In genomic region chr9:4828776-4829175, GRCh38 we compare ENCODE assay signal across 18 cellular contexts. TPM values are rescaled to one million over a fixed set of nuclear protein-coding genes. Genes with fewer than 3 reads are reported as not detected.
DNase-seq lines count a peak whose midpoint lies in the region; ATAC-seq, FAIRE-seq and TF ChIP-seq lines count a peak whose summit lies in the region.
"Had no signal": no experiment of that assay in that cellular context is flagged by ENCODE, and none has a peak within 500 bp of the region (broad histone marks: within the 10 kb centered on the region; RNA-seq: fewer than 3 reads in every experiment).

No MANE protein-coding gene starts in this region.

- TF ChIP-seq CTCF in LNCaP clone FGC (IDR thresholded peaks at IDR 0.05; ENCODE audit: control insufficient read depth, extremely low read depth, insufficient read depth) (no peak), GM12878 (IDR thresholded peaks at IDR 0.05 in 2 of 3, conservative IDR thresholded peaks at IDR 0.05 in 1 of 3; ENCODE audit: control insufficient read depth in 2 of 3, extremely low read depth in 1 of 3, insufficient read depth in 1 of 3, low read depth in 3 of 3, low read length in 3 of 3) (no peak), left lung (IDR thresholded peaks at IDR 0.05) (no peak)

- DNase-seq in D341Med (ENCODE audit: low spot score) = peak; percentile 44
- DNase-seq in LNCaP clone FGC (ENCODE audit: low read depth) = peak; percentile 21
- DNase-seq in GM12878 (ENCODE audit: low read depth, low spot score) = no peak
- DNase-seq in kidney tubule cell (ENCODE audit: low spot score) = peak; percentile 23
- DNase-seq in retina = no peak
- no peak for DNase-seq in superior temporal gyrus (ENCODE audit: extremely low spot score)
- DNase-seq in natural killer cell treated with Interleukin-12 subunit alpha and Interleukin-12 subunit beta and Interleukin-15 and Interleukin-18, amount 100 ng/mL, for 72 hours (ENCODE audit: low spot score) = no peak
- DNase-seq in left lung = no peak
- DNase-seq: activated CD4-positive, alpha-beta T cell treated with anti-CD3 and anti-CD28 coated beads, Interleukin-2, amount 10 ng/mL, durations not matched to agents 24 days and 14 days; NCI-H2081; SW 1271 had no signal

- no peak for TF ChIP-seq EP300 in GM12878 (IDR thresholded peaks at IDR 0.05; ENCODE audit: borderline replicate concordance in 1 of 2, control insufficient read depth in 1 of 2, low read depth in 2 of 2, low read length in 2 of 2)

- BruUV-seq in GM12878 (replicated peaks; lab: Mats Ljungman, UMichigan) = TSS peak; percentile 33

- no peak overlapping the region for H2AFZ ChIP-seq in GM12878 (ENCODE audit: control insufficient read depth, low read depth, low read length)

- ATAC-seq in GM12878 (no peak), left lung (no peak)
- no peak for ATAC-seq in natural killer cell treated with Interleukin-12 subunit alpha and Interleukin-12 subunit beta and Interleukin-15 and Interleukin-18, amount 100 ng/mL, for 72 hours

- no peak overlapping the region for H3K9ac ChIP-seq in GM12878 (ENCODE audit: control insufficient read depth, insufficient read depth, low read length)

- no peaks in the 10 kb centered on the region for H4K20me1 ChIP-seq in GM12878 (ENCODE audit: control insufficient read depth, insufficient read depth)

- RAD21 ChIA-PET in GM12878 (lab: Charles Lee; ENCODE audit: unreplicated experiment) = interaction anchor here (1.1 kb wide), 1 partner anchor 96 kb away, joined by 3 read pairs; no protein-coding TSS in a partner anchor

- H3K36me3 Mint-ChIP-seq in natural killer cell treated with Interleukin-12 subunit alpha and Interleukin-12 subunit beta and Interleukin-15 and Interleukin-18, amount 100 ng/mL, for 72 hours = peaks cover 7% of the 10 kb centered on the region

- in situ Hi-C loops in GM12878 (cut with MboI) = no loop called here

- H3K9me3 ChIP-seq in GM12878 (replicated peaks; ENCODE audit: control insufficient read depth, insufficient read depth, low read length) (no peaks in the 10 kb centered on the region), left lung (no peaks in the 10 kb centered on the region)
- H3K9me3 ChIP-seq: right atrium auricular region, suprapubic skin had no signal

- no peak overlapping the region for H3K4me3 Mint-ChIP-seq in natural killer cell treated with Interleukin-12 subunit alpha and Interleukin-12 subunit beta and Interleukin-15 and Interleukin-18, amount 100 ng/mL, for 72 hours
- H3K4me3 Mint-ChIP-seq: activated CD4-positive, alpha-beta T cell treated with anti-CD3 and anti-CD28 coated beads, Interleukin-2, amount 10 ng/mL, durations not matched to agents 24 days and 14 days; activated T-helper 1 cell treated with anti-CD3 and anti-CD28 coated beads, Interleukin-12 subunit alpha, Interleukin-12 subunit beta, Interleukin-2, Interleukin-4 antibody, amounts not matched to agents 30 ng/mL and 10 ng/mL and 1 ng/mL, durations not matched to agents 14 hours and 24 hours and 36 hours had no signal

- H3K4me3 ChIP-seq in LNCaP clone FGC (ENCODE audit: low read depth, low read length) (no peak overlapping the region), GM12878 (no peak overlapping the region), left lung (no peak overlapping the region)
- H3K4me3 ChIP-seq: right atrium auricular region, suprapubic skin had no signal

- no peak for TF ChIP-seq POLR2A in GM12878 (IDR thresholded peaks at IDR 0.05; ENCODE audit: low read depth, low read length)

- 96% methylated on average over 2 of the region's 2 CpGs for WGBS in GM12878 (ENCODE audit: insufficient coverage, insufficient replicate concordance, low lambda C conversion rate, missing lambda C conversion rate)

- no peak overlapping the region for H3K27ac ChIP-seq in GM12878 (ENCODE audit: control insufficient read depth, insufficient read depth)
- no peak overlapping the region for H3K27ac ChIP-seq in left lung
- H3K27ac ChIP-seq: C4-2B, epithelial cell of prostate, right atrium auricular region, suprapubic skin had no signal

- TF ChIP-seq RAD21 in GM12878 (IDR thresholded peaks at IDR 0.05; ENCODE audit: insufficient read depth, low read depth, low read length) = no peak

- no peak overlapping the region for H3K27ac Mint-ChIP-seq in natural killer cell treated with Interleukin-12 subunit alpha and Interleukin-12 subunit beta and Interleukin-15 and Interleukin-18, amount 100 ng/mL, for 72 hours
- H3K27ac Mint-ChIP-seq: activated CD4-positive, alpha-beta T cell treated with anti-CD3 and anti-CD28 coated beads, Interleukin-2, amount 10 ng/mL, durations not matched to agents 24 days and 14 days; activated T-helper 1 cell treated with anti-CD3 and anti-CD28 coated beads, Interleukin-12 subunit alpha, Interleukin-12 subunit beta, Interleukin-2, Interleukin-4 antibody, amounts not matched to agents 30 ng/mL and 10 ng/mL and 1 ng/mL, durations not matched to agents 14 hours and 24 hours and 36 hours had no signal

- no peaks in the 10 kb centered on the region for H3K4me1 ChIP-seq in GM12878 (ENCODE audit: control insufficient read depth, insufficient read depth, low read length)
- peaks cover 5 to 37% of the 10 kb centered on the region in 2 donors for H3K4me1 ChIP-seq in left lung
- H3K4me1 ChIP-seq: right atrium auricular region, suprapubic skin had no signal

- peaks cover 9 to 29% of the 10 kb centered on the region in 2 experiments for H3K36me3 ChIP-seq in GM12878 (ENCODE audit: control insufficient read depth in 2 of 2, insufficient read depth in 2 of 2, low read length in 1 of 2)
- H3K36me3 ChIP-seq in left lung = no peaks in the 10 kb centered on the region

- CTCF ChIA-PET in GM12878 (lab: Yijun Ruan, JAX) = interaction anchor here (0.8 to 2.4 kb wide), 3 partner anchors 9 to 30 kb away, joined by 3 to 16 read pairs (median 4); no protein-coding TSS in a partner anchor

- no peak overlapping the region for H3K4me2 ChIP-seq in GM12878 (ENCODE audit: control insufficient read depth, insufficient read depth)

- no peaks in the 10 kb centered on the region for H3K9me3 Mint-ChIP-seq in natural killer cell treated with Interleukin-12 subunit alpha and Interleukin-12 subunit beta and Interleukin-15 and Interleukin-18, amount 100 ng/mL, for 72 hours
- H3K9me3 Mint-ChIP-seq: activated T-helper 1 cell treated with anti-CD3 and anti-CD28 coated beads, Interleukin-12 subunit alpha, Interleukin-12 subunit beta, Interleukin-2, Interleukin-4 antibody, amounts not matched to agents 30 ng/mL and 10 ng/mL and 1 ng/mL, durations not matched to agents 14 hours and 24 hours and 36 hours had no signal

- POLR2A ChIA-PET in GM12878 (lab: Charles Lee) = no interaction called here

- FAIRE-seq in GM12878 (lab: Jason Lieb, UNC) = no peak
- FAIRE-seq: bronchial epithelial cell, islet of Langerhans had no signal

- peaks cover 0 to 11% of the 10 kb centered on the region in 2 donors for H3K4me1 Mint-ChIP-seq in natural killer cell treated with Interleukin-12 subunit alpha and Interleukin-12 subunit beta and Interleukin-15 and Interleukin-18, amount 100 ng/mL, for 72 hours (ENCODE audit: low read depth in 2 of 2)

- intact Hi-C loops in GM12878 (cut with micrococcal nuclease; ENCODE audit: unreplicated experiment) = no loop called here
- intact Hi-C loops in left lung (cut with DNase I) = no loop called here

- SMC1A ChIA-PET in GM12878 (lab: Charles Lee; ENCODE audit: uncharacterized antibody, unreplicated experiment) = interaction anchor here (0.7 to 3.9 kb wide), 5 partner anchors 10 to 54 kb away, joined by 3 to 18 read pairs (median 4); partner anchors contain the start of gene RCL1

- H3K79me2 ChIP-seq in GM12878 (ENCODE audit: control insufficient read depth, insufficient read depth, low read length) = peaks cover 20% of the 10 kb centered on the region

- H3K27me3 ChIP-seq in GM12878 (replicated peaks in 1 of 2; ENCODE audit: control insufficient read depth in 2 of 2, insufficient read depth in 2 of 2, low read length in 1 of 2) (no peaks in the 10 kb centered on the region), left lung (no peaks in the 10 kb centered on the region)
- H3K27me3 ChIP-seq: right atrium auricular region, suprapubic skin had no signal

- H3K27me3 Mint-ChIP-seq in natural killer cell treated with Interleukin-12 subunit alpha and Interleukin-12 subunit beta and Interleukin-15 and Interleukin-18, amount 100 ng/mL, for 72 hours = no peaks in the 10 kb centered on the region
- H3K27me3 Mint-ChIP-seq: activated CD4-positive, alpha-beta T cell treated with anti-CD3 and anti-CD28 coated beads, Interleukin-2, amount 10 ng/mL, durations not matched to agents 24 days and 14 days had no signal

TF ChIP-seq in GM12878, 131 proteins besides CTCF, POLR2A, EP300 and RAD21 (continues in another document):
- TF ChIP-seq USF2 (IDR thresholded peaks at IDR 0.05; ENCODE audit: borderline replicate concordance, low read depth, low read length) = no peak

RNA-seq across cellular contexts. Expression of gene RCL1, which starts 36.0 kb away (rescaled TPM):
- total RNA-seq in GM12878 (2013; cell fraction: nucleolus; rRNA removed) = 51.9 and 58.3 TPM in 2 replicates
- total RNA-seq in GM12878 (2014; rRNA removed) (42.0 and 44.3 TPM in 2 replicates), GM12878 (2014; rRNA removed; fragmentation: Illumina TruSeq; extraction: Trizol) (28.1 and 28.7 TPM in 2 replicates), GM12878 (2021) (32.3 and 33.2 TPM in 2 replicates), left lung (10 to 100 TPM; 11.2 to 22.6 TPM)
- 11.5 TPM for polyA plus RNA-seq in GM12878 (2011; ENCODE audit: low read depth)
- polyA plus RNA-seq in GM12878 (2011; rRNA removed) (14.1 and 21.1 TPM in 2 replicates), GM12878 (2014; fragmentation: Illumina TruSeq; extraction: Trizol) (38.0 and 45.2 TPM in 2 replicates), GM12878 (2014; fragmentation: Nextera tagmentation; extraction: Ambion mirVana) (10 to 100 TPM; 21.1 to 28.6 TPM), GM12878 (2014; rRNA removed) (27.5 and 29.8 TPM in 2 replicates), GM12878 (2016; fragmentation: Nextera tagmentation; extraction: Ambion mirVana) (10 to 100 TPM; 43.4 to 46.8 TPM)
- polyA plus RNA-seq in GM12878 (2011; cell fraction: cytosol; rRNA removed) = 22.0 and 26.6 TPM in 2 replicates
- 34.5 and 44.1 TPM in 2 replicates for polyA plus RNA-seq in GM12878 (2011; cell fraction: nucleus; rRNA removed)
- 15.4 and 17.0 TPM in 2 replicates for polyA plus RNA-seq in GM12878 (2012)
- 23.5 and 29.4 TPM in 2 replicates for polyA minus RNA-seq in GM12878 (2011; rRNA and poly(A)+ RNA removed)
- polyA minus RNA-seq in GM12878 (2011; cell fraction: cytosol; rRNA and poly(A)+ RNA removed) = 12.0 and 13.6 TPM in 2 replicates
- 30.5 and 40.9 TPM in 2 replicates for polyA minus RNA-seq in GM12878 (2011; cell fraction: nucleus; rRNA and poly(A)+ RNA removed)
- 10 to 100 TPM; 18.6 to 31.9 TPM for total RNA-seq in natural killer cell treated with Interleukin-12 subunit alpha and Interleukin-12 subunit beta and Interleukin-15 and Interleukin-18, amount 100 ng/mL, for 72 hours

Comparison
In these comparisons a context has a peak if more than half of its experiments do, and no peak if none do; other contexts are left out.
1. DNase-seq: peak in D341Med (single experiment), LNCaP clone FGC (single experiment) and kidney tubule cell (single experiment); none in GM12878 (single experiment), retina (single experiment), superior temporal gyrus (single experiment), natural killer cell treated with Interleukin-12 subunit alpha and Interleukin-12 subunit beta and Interleukin-15 and Interleukin-18, amount 100 ng/mL, for 72 hours (single experiment) and left lung (0 of 2).